1 cellular context compared by ENCODE assay signal in the genomic region with DNA sequence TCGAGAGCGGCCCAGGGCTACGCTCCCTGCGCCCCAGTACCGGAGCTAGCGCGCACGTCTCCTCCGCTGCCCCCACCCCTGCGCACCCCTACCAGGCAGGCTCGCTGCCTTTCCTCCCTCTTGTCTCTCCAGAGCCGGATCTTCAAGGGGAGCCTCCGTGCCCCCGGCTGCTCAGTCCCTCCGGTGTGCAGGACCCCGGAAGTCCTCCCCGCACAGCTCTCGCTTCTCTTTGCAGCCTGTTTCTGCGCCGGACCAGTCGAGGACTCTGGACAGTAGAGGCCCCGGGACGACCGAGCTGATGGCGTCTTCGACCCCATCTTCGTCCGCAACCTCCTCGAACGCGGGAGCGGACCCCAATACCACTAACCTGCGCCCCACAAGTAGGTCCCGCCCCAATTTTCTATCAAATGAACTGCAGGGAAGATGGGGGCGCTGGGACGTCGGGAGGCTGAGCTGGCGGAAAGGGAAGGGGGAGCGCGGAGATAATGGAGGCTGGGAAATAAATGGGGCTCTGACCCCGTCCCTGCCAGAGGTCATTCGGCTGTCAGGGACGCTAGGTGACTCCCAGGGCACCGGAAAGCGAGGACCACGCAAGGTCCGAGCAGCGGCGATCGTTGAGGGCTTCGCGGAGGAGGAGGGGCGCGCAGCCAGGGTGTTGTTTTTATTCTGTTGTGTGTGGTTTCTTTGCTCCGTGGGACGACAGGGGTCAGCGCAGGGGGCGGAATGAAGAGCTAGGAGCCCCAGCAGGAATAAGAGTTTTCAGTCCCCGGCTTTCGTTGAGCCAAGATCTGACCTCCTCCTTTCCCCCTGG.
TF ChIP-seq lines count a peak whose summit lies in the region.

No MANE protein-coding gene starts in this region.

TF ChIP-seq in A549, 52 proteins besides CTCF, POLR2A, EP300 and RAD21 (continued from another document):
- TF ChIP-seq, protein P1, sequence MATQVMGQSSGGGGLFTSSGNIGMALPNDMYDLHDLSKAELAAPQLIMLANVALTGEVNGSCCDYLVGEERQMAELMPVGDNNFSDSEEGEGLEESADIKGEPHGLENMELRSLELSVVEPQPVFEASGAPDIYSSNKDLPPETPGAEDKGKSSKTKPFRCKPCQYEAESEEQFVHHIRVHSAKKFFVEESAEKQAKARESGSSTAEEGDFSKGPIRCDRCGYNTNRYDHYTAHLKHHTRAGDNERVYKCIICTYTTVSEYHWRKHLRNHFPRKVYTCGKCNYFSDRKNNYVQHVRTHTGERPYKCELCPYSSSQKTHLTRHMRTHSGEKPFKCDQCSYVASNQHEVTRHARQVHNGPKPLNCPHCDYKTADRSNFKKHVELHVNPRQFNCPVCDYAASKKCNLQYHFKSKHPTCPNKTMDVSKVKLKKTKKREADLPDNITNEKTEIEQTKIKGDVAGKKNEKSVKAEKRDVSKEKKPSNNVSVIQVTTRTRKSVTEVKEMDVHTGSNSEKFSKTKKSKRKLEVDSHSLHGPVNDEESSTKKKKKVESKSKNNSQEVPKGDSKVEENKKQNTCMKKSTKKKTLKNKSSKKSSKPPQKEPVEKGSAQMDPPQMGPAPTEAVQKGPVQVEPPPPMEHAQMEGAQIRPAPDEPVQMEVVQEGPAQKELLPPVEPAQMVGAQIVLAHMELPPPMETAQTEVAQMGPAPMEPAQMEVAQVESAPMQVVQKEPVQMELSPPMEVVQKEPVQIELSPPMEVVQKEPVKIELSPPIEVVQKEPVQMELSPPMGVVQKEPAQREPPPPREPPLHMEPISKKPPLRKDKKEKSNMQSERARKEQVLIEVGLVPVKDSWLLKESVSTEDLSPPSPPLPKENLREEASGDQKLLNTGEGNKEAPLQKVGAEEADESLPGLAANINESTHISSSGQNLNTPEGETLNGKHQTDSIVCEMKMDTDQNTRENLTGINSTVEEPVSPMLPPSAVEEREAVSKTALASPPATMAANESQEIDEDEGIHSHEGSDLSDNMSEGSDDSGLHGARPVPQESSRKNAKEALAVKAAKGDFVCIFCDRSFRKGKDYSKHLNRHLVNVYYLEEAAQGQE (IDR thresholded peaks at IDR 0.05) = no peak
- TF ChIP-seq HOXB13 (CRISPR knock-in tag; IDR thresholded peaks at IDR 0.05; ENCODE audit: low read depth) (no peak), MYC (IDR thresholded peaks at IDR 0.05; ENCODE audit: borderline replicate concordance, low read length) (no peak), CBX2 (IDR thresholded peaks at IDR 0.05; ENCODE audit: borderline replicate concordance, low read depth) (no peak), FOXS1 (CRISPR knock-in tag; IDR thresholded peaks at IDR 0.05) (no peak), CHD4 (IDR thresholded peaks at IDR 0.05; ENCODE audit: borderline replicate concordance) (no peak), RFX5 (IDR thresholded peaks at IDR 0.05) (no peak), NPAS2 (CRISPR knock-in tag; IDR thresholded peaks at IDR 0.05; ENCODE audit: borderline replicate concordance) (no peak), POLR2AphosphoS2 (conservative IDR thresholded peaks at IDR 0.05; ENCODE audit: low read length) (no peak), ELK1 (IDR thresholded peaks at IDR 0.05; ENCODE audit: low read depth, low read length) (no peak), ESRRA (IDR thresholded peaks at IDR 0.05; ENCODE audit: borderline replicate concordance, low read length) (no peak), HOXB5 (CRISPR knock-in tag; IDR thresholded peaks at IDR 0.05) (no peak)
TF ChIP-seq in A549: peak in this region for 0.
